ENCODE assay signal across 9 cellular contexts in the genomic region with DNA sequence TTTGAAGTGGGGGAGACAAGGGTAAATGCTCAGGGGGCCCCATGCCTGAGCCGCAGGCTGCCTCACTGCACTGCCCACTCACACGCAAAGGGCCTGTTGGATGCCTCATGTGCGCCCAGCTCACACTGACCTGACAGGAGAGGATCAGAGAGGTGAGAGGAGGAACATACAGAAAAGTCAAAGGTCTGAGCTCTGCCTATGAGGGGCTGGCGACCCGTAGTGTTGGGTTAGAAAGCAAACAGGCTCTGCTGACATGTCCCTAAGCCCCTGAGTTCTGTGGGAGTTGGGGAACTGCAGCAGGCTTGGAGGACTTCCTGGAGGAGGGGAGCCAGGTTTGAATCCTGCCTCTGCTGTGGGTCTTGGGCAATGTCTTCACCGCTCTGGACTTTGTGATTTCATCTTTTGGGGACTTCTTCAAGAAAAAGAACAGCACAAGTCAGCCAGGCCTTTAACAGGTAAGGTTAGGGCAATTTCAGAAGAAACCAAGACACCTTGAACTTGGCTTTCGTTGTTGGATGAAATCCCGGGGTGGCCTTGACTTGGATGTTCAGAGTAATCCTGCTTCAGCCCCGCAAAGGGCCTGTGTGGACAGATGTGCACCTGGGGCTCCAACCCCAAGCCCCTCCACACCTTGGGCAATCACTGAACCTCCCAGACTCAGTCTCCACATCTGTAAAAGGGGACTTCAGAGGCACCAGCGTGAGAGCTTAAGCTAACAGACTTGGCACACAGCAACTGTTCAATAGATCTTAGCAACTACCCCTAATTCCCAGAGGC.
DNase-seq lines count a peak whose midpoint lies in the region; ATAC-seq, FAIRE-seq and TF ChIP-seq lines count a peak whose summit lies in the region.
"Had no signal": no experiment of that assay in that cellular context is flagged by ENCODE, and none has a peak within 500 bp of the region (broad histone marks: within the 10 kb centered on the region; RNA-seq: fewer than 3 reads in every experiment).

No MANE protein-coding gene starts in this region.

- intact Hi-C loops in adrenal gland (cut with DNase I), result loop anchor here in 1 of 2 donors (10.0 kb wide), 1 partner anchor 62 kb away; no protein-coding TSS in a partner anchor
- intact Hi-C loops in HepG2 (cut with micrococcal nuclease; ENCODE audit: unreplicated experiment), result no loop called here
- intact Hi-C loops in stomach (cut with DNase I; ENCODE audit: low total_unique reads), result no loop called here

- no peak for TF ChIP-seq RAD21 in HepG2 (CRISPR knock-in tag; IDR thresholded peaks at IDR 0.05)

- CTCF ChIA-PET in HepG2 (lab: Yijun Ruan, JAX; ENCODE audit: low intra/inter-chr PET ratio, low total read pairs), result no interaction called here

- in situ Hi-C loops in GM23248 (cut with MboI), result no loop called here
- in situ Hi-C loops in HepG2 (cut with HindIII; ENCODE audit: extremely low pct_ligation_motif_present, low pct_unique_long_range_greater_than_20kb), result no loop called here

- TF ChIP-seq POLR2A in adrenal gland (IDR thresholded peaks at IDR 0.05) (no peak), HepG2 (IDR thresholded peaks at IDR 0.05; ENCODE audit: insufficient read depth in 1 of 2, low read depth in 2 of 2, low read length in 2 of 2) (no peak), stomach (IDR thresholded peaks at IDR 0.05) (no peak)

- H3K4me1 ChIP-seq in GM23248 (ENCODE audit: insufficient read depth) (peaks cover 22% of the 10 kb centered on the region), adrenal gland (replicated peaks in 1 of 2) (peaks cover 14 to 28% of the 10 kb centered on the region in 2 donors), HepG2 (ENCODE audit: insufficient read depth, low read length) (peaks cover 69% of the 10 kb centered on the region), stomach (peaks cover 38 to 73% (median 55%) of the 10 kb centered on the region in 4 donors)

- WGBS in GM23248 (ENCODE audit: low coverage in 1 of 2, low lambda C conversion rate in 2 of 2, missing lambda C conversion rate in 2 of 2), 2 experiments, result 90 to 92% methylated on average over 10 of the region's 10 CpGs
- 68 to 75% (median 70%) methylated on average over 8 to 10 of the region's 10 CpGs for WGBS in adrenal gland, 4 donors
- WGBS in HepG2 (ENCODE audit: low lambda C conversion rate), result 30% methylated on average over 10 of the region's 10 CpGs
- WGBS in stomach, 5 donors, result 85 to 91% (median 87%) methylated on average over 10 of the region's 10 CpGs

- peaks cover 27% of the 10 kb centered on the region for H3F3A ChIP-seq in GM23248 (ENCODE audit: insufficient read depth)

- H4K20me1 ChIP-seq in GM23248 (ENCODE audit: insufficient read depth) (no peaks in the 10 kb centered on the region), HepG2 (ENCODE audit: insufficient read depth, low read length) (no peaks in the 10 kb centered on the region)

- no peaks in the 10 kb centered on the region for H3K27me3 ChIP-seq in GM23248 (replicated peaks; ENCODE audit: insufficient read depth)
- no peaks in the 10 kb centered on the region for H3K27me3 ChIP-seq in adrenal gland
- peaks cover 0 to 15% of the 10 kb centered on the region in 2 experiments; a peak in 1 of 5 replicates for H3K27me3 ChIP-seq in HepG2 (ENCODE audit: control insufficient read depth in 1 of 2, insufficient read depth in 2 of 2, low read length in 2 of 2)
- no peaks in the 10 kb centered on the region for H3K27me3 ChIP-seq in stomach

- H3K27ac ChIP-seq in GM23248, result peak overlapping the region; percentile 54
- H3K27ac ChIP-seq in adrenal gland, result peak overlapping the region; percentile 52 to 91 (median 80)
- H3K27ac ChIP-seq in HepG2 (ENCODE audit: extremely low read length, insufficient read depth, low read length), result no peak overlapping the region
- peak overlapping the region; percentile 77 to 91 (median 90) for H3K27ac ChIP-seq in stomach

- no TSS peak for BruUV-seq in HepG2 (replicated peaks; lab: Mats Ljungman, UMichigan)

- H3K9ac ChIP-seq in GM23248, result no peak overlapping the region
- 0 out of 2 replicates have a peak overlapping the region, but pooled peaks have one; percentile 47 for H3K9ac ChIP-seq in HepG2 (ENCODE audit: insufficient read depth, low read depth, low read length)

- no peaks in the 10 kb centered on the region for H3K36me3 ChIP-seq in GM23248 (ENCODE audit: low read depth)
- no peaks in the 10 kb centered on the region for H3K36me3 ChIP-seq in adrenal gland (replicated peaks in 1 of 2)
- no peaks in the 10 kb centered on the region for H3K36me3 ChIP-seq in HepG2 (replicated peaks in 1 of 2; ENCODE audit: control insufficient read depth in 1 of 2, insufficient read depth in 2 of 2, low read length in 2 of 2)
- no peaks in the 10 kb centered on the region for H3K36me3 ChIP-seq in stomach

- no peak for DNase-seq in GM23248
- no peak for DNase-seq in adrenal gland
- DNase-seq in HepG2 (ENCODE audit: low spot score), result no peak
- no peak for DNase-seq in stomach
- DNase-seq in NCI-H748 (lab: John Stamatoyannopoulos, UW; ENCODE audit: unreplicated experiment), result no peak
- DNase-seq in A172 (ENCODE audit: low spot score), result no peak
- DNase-seq: stimulated activated CD4-positive, alpha-beta T cell treated with anti-CD3 and anti-CD28 coated beads, Interleukin-2, amount 100 ng/mL, for 48 hours had no signal

- TF ChIP-seq EP300 in HepG2 (IDR thresholded peaks at IDR 0.05; ENCODE audit: low read depth in 2 of 2, low read length in 2 of 2) (no peak), HepG2 (CRISPR knock-in tag; IDR thresholded peaks at IDR 0.05; ENCODE audit: borderline replicate concordance) (no peak), stomach (IDR thresholded peaks at IDR 0.05) (no peak)

- H3K4me3 ChIP-seq in GM23248, result no peak overlapping the region
- H3K4me3 ChIP-seq in adrenal gland, result no peak overlapping the region
- 0 out of 6 replicates have a peak overlapping the region, but pooled peaks of 2 of the 3 experiments have one; percentile 13 to 56 for H3K4me3 ChIP-seq in HepG2 (replicated peaks in 1 of 3; ENCODE audit: insufficient read depth in 1 of 3, low read depth in 2 of 3, low read length in 3 of 3)
- H3K4me3 ChIP-seq in stomach, result peak overlapping the region in 1 of 4 donors; percentile 8

- no peak for FAIRE-seq in HepG2 (lab: Jason Lieb, UNC)

- no peaks in the 10 kb centered on the region for H3K79me2 ChIP-seq in GM23248 (ENCODE audit: insufficient read depth)
- no peaks in the 10 kb centered on the region for H3K79me2 ChIP-seq in HepG2 (ENCODE audit: insufficient read depth, low read length)

- no peak for TF ChIP-seq CTCF in adrenal gland (IDR thresholded peaks at IDR 0.05)
- no peak for TF ChIP-seq CTCF in HepG2 (CRISPR knock-in tag; IDR thresholded peaks at IDR 0.05)
- no peak for TF ChIP-seq CTCF in stomach (IDR thresholded peaks at IDR 0.05)

- H3K4me2 ChIP-seq in GM23248 (ENCODE audit: unreplicated experiment) (peak overlapping the region; percentile 12), HepG2 (ENCODE audit: low read depth, low read length) (peak overlapping the region; percentile 69)

- H3K9me2 ChIP-seq in GM23248 (ENCODE audit: insufficient read depth), result no peaks in the 10 kb centered on the region

- POLR2A ChIA-PET in HepG2 (lab: Yijun Ruan, JAX), result interaction anchor here (1.5 kb wide), 1 partner anchor 12 kb away, joined by 5 read pairs; no protein-coding TSS in a partner anchor

- ATAC-seq in HepG2 (no peak; the same call in 2 of the 3 replicates), GM18870 (IDR thresholded peaks at IDR 0.05; ENCODE audit: unreplicated experiment) (no peak), GM18867 (IDR thresholded peaks at IDR 0.05; ENCODE audit: unreplicated experiment) (no peak)

- H3K9me3 ChIP-seq in GM23248 (ENCODE audit: low read depth) (no peaks in the 10 kb centered on the region), adrenal gland (replicated peaks in 1 of 3) (no peaks in the 10 kb centered on the region), HepG2 (ENCODE audit: low read length) (no peaks in the 10 kb centered on the region), stomach (no peaks in the 10 kb centered on the region)

- H2AFZ ChIP-seq in GM23248, result no peak overlapping the region
- H2AFZ ChIP-seq in HepG2 (ENCODE audit: low read length), result no peak overlapping the region

TF ChIP-seq in HepG2, 621 proteins besides CTCF, POLR2A, EP300 and RAD21 (continues in another document):
- TF ChIP-seq GTF3A (CRISPR knock-in tag; conservative IDR thresholded peaks at IDR 0.05), result no peak
- no peak for TF ChIP-seq ZNF549 (CRISPR knock-in tag; IDR thresholded peaks at IDR 0.05)
- TF ChIP-seq ZNF629 (CRISPR knock-in tag; conservative IDR thresholded peaks at IDR 0.05), result peak; percentile 92
- no peak for TF ChIP-seq SAP130 (CRISPR knock-in tag; IDR thresholded peaks at IDR 0.05; ENCODE audit: low read depth)
- 0 out of 2 replicates have a peak, but pooled peaks have one; percentile 21 for TF ChIP-seq ZNF350 (CRISPR knock-in tag; IDR thresholded peaks at IDR 0.05; ENCODE audit: borderline replicate concordance, low read depth)

Comparison
In these comparisons a context has a peak if more than half of its experiments do, and no peak if none do; other contexts are left out.
1. H3K4me3 ChIP-seq: peak in HepG2 (2 of 3); none in GM23248 (single experiment) and adrenal gland (0 of 4).